In genomic region chr15:39782441-39783138, GRCh38 we compare ENCODE assay signal across 1 cellular context.
A peak's percentile ranks its signal among the peaks of the same experiment; 100 is the strongest.
TF ChIP-seq lines count a peak whose summit lies in the region.

Gene FSIP1, minus strand, starts transcription at chr15:39782841. Its CDS starts 6,317 bp downstream, at chr15:39776524.

TF ChIP-seq in A549, 52 proteins besides CTCF, POLR2A, EP300 and RAD21 (continued from another document):
- TF ChIP-seq NPAS2 (CRISPR knock-in tag; IDR thresholded peaks at IDR 0.05; ENCODE audit: borderline replicate concordance) (no peak), ZFP36 (IDR thresholded peaks at IDR 0.05; ENCODE audit: borderline replicate concordance, partially characterized antibody) (no peak), CHD2 (IDR thresholded peaks at IDR 0.05; ENCODE audit: low read length, partially characterized antibody) (peak; percentile 97)
